In the genomic region with DNA sequence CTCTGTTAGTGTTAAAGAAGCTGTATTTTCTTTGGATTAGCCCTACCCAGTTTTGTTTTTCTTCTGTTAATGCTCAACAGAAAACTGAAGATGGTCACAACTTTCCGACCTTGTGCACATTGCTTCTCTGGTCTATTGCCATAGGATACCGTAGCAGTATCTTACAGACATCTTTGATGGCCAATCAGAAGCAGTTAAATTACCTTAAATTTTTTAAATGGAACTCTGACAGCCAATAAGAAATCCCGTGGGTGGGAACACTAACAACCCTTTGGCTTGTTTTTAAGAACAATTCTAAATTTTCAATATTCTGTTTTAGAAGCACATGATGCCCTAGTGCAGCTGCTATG, we compare ENCODE assay signal across 8 cellular contexts. TPM values are rescaled to one million over a fixed set of nuclear protein-coding genes. Genes with fewer than 3 reads are reported as not detected.
DNase-seq lines count a peak whose midpoint lies in the region; ATAC-seq, FAIRE-seq and TF ChIP-seq lines count a peak whose summit lies in the region.

No MANE protein-coding gene starts in this region.

- H3K27ac ChIP-seq in astrocyte (ENCODE audit: low read depth, low read length) (peak overlapping the region; percentile 77), iPS DF 6.9 (ENCODE audit: low read length) (no peak overlapping the region), small intestine (ENCODE audit: low read depth in 1 of 2, low read length in 1 of 2) (peak overlapping the region; percentile 43 to 94)

- peak; percentile 71 for DNase-seq in AG20443 (ENCODE audit: low spot score)
- peak; percentile 89 for DNase-seq in NCI-H2227 (lab: John Stamatoyannopoulos, UW; ENCODE audit: unreplicated experiment)
- peak; percentile 91 for DNase-seq in astrocyte (ENCODE audit: low read depth)
- peak; percentile 45 for DNase-seq in iPS DF 6.9 (ENCODE audit: low read depth, low spot score)
- DNase-seq in small intestine = no peak
- no peak for DNase-seq in OCI-M2 (lab: John Stamatoyannopoulos, UW; ENCODE audit: unreplicated experiment)

- peaks cover 19% of the 10 kb centered on the region for H3K4me1 ChIP-seq in astrocyte (ENCODE audit: insufficient read depth, low read length)
- H3K4me1 ChIP-seq in iPS DF 6.9 (ENCODE audit: control insufficient read depth, insufficient read depth, low read length) = peaks cover 4% of the 10 kb centered on the region; the same call in 1 of the 2 replicates
- peaks cover 5 to 12% of the 10 kb centered on the region in 2 donors for H3K4me1 ChIP-seq in small intestine (ENCODE audit: control insufficient read depth in 2 of 2, insufficient read depth in 1 of 2, low read depth in 1 of 2, low read length in 1 of 2)

- peaks cover 37% of the 10 kb centered on the region for H3K4me1 Mint-ChIP-seq in astrocyte (ENCODE audit: low read depth, unreplicated experiment)

- peak overlapping the region; percentile 84 for H3K9ac ChIP-seq in astrocyte (ENCODE audit: low read length)

- FAIRE-seq in astrocyte (lab: Jason Lieb, UNC) = no peak
- no peak for FAIRE-seq in small intestine (lab: Jason Lieb, UNC)

- no peaks in the 10 kb centered on the region for H3K27me3 Mint-ChIP-seq in astrocyte (ENCODE audit: low read depth, unreplicated experiment)

- peak overlapping the region; percentile 97 for H3K27ac Mint-ChIP-seq in astrocyte (ENCODE audit: unreplicated experiment)

- H3K79me2 ChIP-seq in astrocyte (ENCODE audit: insufficient read depth, low read length) = peaks cover 91% of the 10 kb centered on the region

- H3K27me3 ChIP-seq in astrocyte (ENCODE audit: insufficient read depth, low read length) = no peaks in the 10 kb centered on the region
- no peaks in the 10 kb centered on the region for H3K27me3 ChIP-seq in iPS DF 6.9 (ENCODE audit: control insufficient read depth, insufficient read depth, low read length)
- H3K27me3 ChIP-seq in small intestine (ENCODE audit: control insufficient read depth in 2 of 2, insufficient read depth in 2 of 2, low read length in 2 of 2) = no peaks in the 10 kb centered on the region

- H3K4me2 ChIP-seq in astrocyte (ENCODE audit: low read length) = peak overlapping the region; percentile 88

- H3K36me3 Mint-ChIP-seq in astrocyte (ENCODE audit: low read depth, unreplicated experiment) = peaks cover 2% of the 10 kb centered on the region

- peak overlapping the region; percentile 25 for H2AFZ ChIP-seq in astrocyte (ENCODE audit: low read depth, low read length)

- whole genome bisulfite sequencing in iPS DF 6.9 (ENCODE audit: insufficient coverage, insufficient read length) = no CpG with 5 or more reads among the region's 3 CpGs
- 0 to 8% (median 1%) methylated on average over 3 of the region's 3 CpGs for WGBS in small intestine, 3 donors

- H3K4me3 Mint-ChIP-seq in astrocyte (ENCODE audit: unreplicated experiment) = peak overlapping the region; percentile 93

- H3K4me3 ChIP-seq in astrocyte (ENCODE audit: insufficient read depth, low read depth, low read length) = peak overlapping the region; percentile 85
- peak overlapping the region; percentile 34; the same call in 1 of the 2 replicates for H3K4me3 ChIP-seq in iPS DF 6.9 (ENCODE audit: low read length)
- H3K4me3 ChIP-seq in small intestine (ENCODE audit: low read depth in 1 of 2, low read length in 2 of 2) = peak overlapping the region in 1 of 2 donors; percentile 20

- ATAC-seq in GM18868 (IDR thresholded peaks at IDR 0.05; ENCODE audit: unreplicated experiment) = peak; percentile 64
- peak; percentile 52 for ATAC-seq in HG03039 (IDR thresholded peaks at IDR 0.05; ENCODE audit: unreplicated experiment)

- no peak for TF ChIP-seq CTCF in astrocyte (IDR thresholded peaks at IDR 0.05; ENCODE audit: insufficient read depth, low read depth, low read length)

- no peaks in the 10 kb centered on the region for H3K36me3 ChIP-seq in astrocyte (ENCODE audit: insufficient read depth, low read length)
- H3K36me3 ChIP-seq in iPS DF 6.9 (ENCODE audit: control insufficient read depth, insufficient read depth, low read length) = no peaks in the 10 kb centered on the region
- no peaks in the 10 kb centered on the region for H3K36me3 ChIP-seq in small intestine (ENCODE audit: control insufficient read depth in 2 of 2, insufficient read depth in 2 of 2, low read length in 2 of 2)

- peaks cover 17% of the 10 kb centered on the region for H4K20me1 ChIP-seq in astrocyte (ENCODE audit: insufficient read depth, low read length)

- H3K9me3 Mint-ChIP-seq in astrocyte (ENCODE audit: unreplicated experiment) = peaks cover 2% of the 10 kb centered on the region

- H3K9me3 ChIP-seq in astrocyte (ENCODE audit: insufficient read depth, low read depth, low read length) (no peaks in the 10 kb centered on the region), iPS DF 6.9 (ENCODE audit: control insufficient read depth, insufficient read depth, low read length) (no peaks in the 10 kb centered on the region), small intestine (ENCODE audit: control insufficient read depth, low read depth) (no peaks in the 10 kb centered on the region)

RNA-seq across cellular contexts. Expression of gene NFYC, which starts 17.2 kb away (rescaled TPM):
- 48.4 and 51.1 TPM in 2 replicates for total RNA-seq in astrocyte
- 10 to 100 TPM; 35.7 to 49.2 (median 35.9) TPM for polyA plus RNA-seq in small intestine

RNA-seq across cellular contexts. Expression of gene RIMS3, which starts 43.2 kb away (rescaled TPM):
- total RNA-seq in astrocyte = 4.3 and 4.9 TPM in 2 replicates
- polyA plus RNA-seq in small intestine = 1 to 10 TPM in 1 of 3 donors, under 1 TPM in 1, not detected in 1; under 0.01 to 3.4 TPM

Comparison
In these comparisons a context has a peak if more than half of its experiments do, and no peak if none do; other contexts are left out.
1. DNase-seq: peak in AG20443 (single experiment), NCI-H2227 (single experiment), astrocyte (single experiment) and iPS DF 6.9 (single experiment); none in small intestine (single experiment) and OCI-M2 (single experiment).